Comparison of ENCODE assay signal across 20 cellular contexts in genomic region chr11:27904358-27905055, GRCh38.
A peak's percentile ranks its signal among the peaks of the same experiment; 100 is the strongest.
DNase-seq lines count a peak whose midpoint lies in the region; ATAC-seq and TF ChIP-seq lines count a peak whose summit lies in the region.
"Had no signal": no experiment of that assay in that cellular context is flagged by ENCODE, and none has a peak within 500 bp of the region (broad histone marks: within the 10 kb centered on the region; RNA-seq: fewer than 3 reads in every experiment).

No MANE protein-coding gene starts in this region.

- H2BK5ac ChIP-seq in IMR-90 (ENCODE audit: low read depth, low read length, poor library complexity, severe bottlenecking), result peak overlapping the region; percentile 59

- in situ Hi-C loops in IMR-90 (cut with MboI; ENCODE audit: low sequenced_read_pairs) (no loop called here), astrocyte of the spinal cord (cut with HindIII; ENCODE audit: low sequenced_read_pairs) (no loop called here)

- H2AK5ac ChIP-seq in IMR-90 (ENCODE audit: low read depth, low read length), result peak overlapping the region; percentile 52; the same call in 1 of the 2 replicates

- H4K8ac ChIP-seq in IMR-90 (ENCODE audit: low read depth in 2 of 2, low read length in 2 of 2), result peak overlapping the region; percentile 28 to 69; a peak in 2 of 4 replicates

- dilution Hi-C loops in IMR-90 (cut with HindIII; ENCODE audit: low sequenced_read_pairs, unreplicated experiment), result no loop called here

- H2BK20ac ChIP-seq in IMR-90 (ENCODE audit: low read depth, low read length), result peak overlapping the region; percentile 83

- peak overlapping the region; percentile 72 for H3K4ac ChIP-seq in IMR-90 (ENCODE audit: low read depth, low read length)

- H2AK9ac ChIP-seq in IMR-90 (replicated peaks; ENCODE audit: low read depth, low read length, poor library complexity), result no peak overlapping the region

- H3K9me1 ChIP-seq in IMR-90 (ENCODE audit: insufficient read depth, low read length), result 0 out of 2 replicates have a peak, but pooled peaks cover 7% of the 10 kb centered on the region

- TF ChIP-seq CTCF in IMR-90 (conservative IDR thresholded peaks at IDR 0.05; ENCODE audit: low read depth, low read length) (no peak), astrocyte of the spinal cord (IDR thresholded peaks at IDR 0.05; ENCODE audit: low read depth, low read length) (no peak)

- H2BK15ac ChIP-seq in IMR-90 (ENCODE audit: low read depth, low read length), result peak overlapping the region; percentile 77; the same call in 2 of the 3 replicates

- H3K14ac ChIP-seq in IMR-90 (replicated peaks; ENCODE audit: low read depth, low read length), result peak overlapping the region; percentile 61

- whole genome bisulfite sequencing in IMR-90 (ENCODE audit: extremely low coverage in 2 of 2, insufficient read length in 1 of 2), 2 experiments, result 80% methylated on average over 1 of the region's 3 CpGs; no CpG with 5 or more reads in 1 of the 2 experiments

- no peak for TF ChIP-seq POLR2A in IMR-90 (IDR thresholded peaks at IDR 0.05; ENCODE audit: low read depth, low read length)

- no peaks in the 10 kb centered on the region for H3K9me3 ChIP-seq in IMR-90 (ENCODE audit: control insufficient read depth, insufficient read depth, low read length)
- H3K9me3 ChIP-seq: BE2C, mucosa of descending colon, Peyer's patch, testis had no signal

- ATAC-seq in IMR-90 (ENCODE audit: low read depth) (peak; percentile 86), GM18502 (IDR thresholded peaks at IDR 0.05; ENCODE audit: poor library complexity, unreplicated experiment) (no peak), GM18907 (IDR thresholded peaks at IDR 0.05; ENCODE audit: unreplicated experiment) (no peak)
- ATAC-seq: activated naive CD8-positive, alpha-beta T cell treated with anti-CD3 and anti-CD28 coated beads, Interleukin-2, amount 50 U/mL, for 24 hours; mucosa of descending colon had no signal

- H3K56ac ChIP-seq in IMR-90 (ENCODE audit: extremely low read depth, insufficient read depth, low read length), result peak overlapping the region; percentile 28; the same call in 1 of the 2 replicates

- H4K20me1 ChIP-seq in IMR-90 (ENCODE audit: insufficient read depth, low read length), result no peaks in the 10 kb centered on the region

- peak overlapping the region; percentile 60 for H2AFZ ChIP-seq in IMR-90 (replicated peaks; ENCODE audit: low read length, poor library complexity)
- H2AFZ ChIP-seq: parathyroid adenoma had no signal

- H3K79me1 ChIP-seq in IMR-90 (ENCODE audit: low read depth in 1 of 2, low read length in 2 of 2), result no peaks in the 10 kb centered on the region

- no peak overlapping the region; the same call in 1 of the 2 replicates for H3K27ac ChIP-seq in IMR-90 (ENCODE audit: insufficient read depth, low read length)
- H3K27ac ChIP-seq: KMS-11, parathyroid adenoma, Peyer's patch, testis had no signal

- intact Hi-C loops in IMR-90 (cut with micrococcal nuclease), result no loop called here

- CTCF ChIA-PET in IMR-90 (lab: Yijun Ruan, JAX), result no interaction called here

- H3K4me2 ChIP-seq in IMR-90 (ENCODE audit: low read depth, low read length), result no peak overlapping the region
- H3K4me2 ChIP-seq: KMS-11 had no signal

- H3K4me1 ChIP-seq in IMR-90 (ENCODE audit: control insufficient read depth, insufficient read depth, low read length), result peaks cover 10% of the 10 kb centered on the region
- H3K4me1 ChIP-seq: BE2C, parathyroid adenoma, Peyer's patch, testis had no signal

- no peaks in the 10 kb centered on the region for H3K27me3 ChIP-seq in IMR-90 (ENCODE audit: control insufficient read depth, insufficient read depth, low read length)
- H3K27me3 ChIP-seq: BE2C, Peyer's patch, testis had no signal

- H3K18ac ChIP-seq in IMR-90 (ENCODE audit: low read depth, low read length), result peak overlapping the region; percentile 79; the same call in 1 of the 2 replicates

- no peak for TF ChIP-seq RAD21 in IMR-90 (IDR thresholded peaks at IDR 0.05; ENCODE audit: low read length)

- no peak overlapping the region for H4K5ac ChIP-seq in IMR-90 (ENCODE audit: low read depth, low read length)

- H3K9ac ChIP-seq in IMR-90 (ENCODE audit: low read depth, low read length), result no peak overlapping the region
- H3K9ac ChIP-seq: KMS-11, parathyroid adenoma had no signal

- POLR2A ChIA-PET in IMR-90 (lab: Charles Lee; ENCODE audit: unreplicated experiment), result no interaction called here

- H2BK120ac ChIP-seq in IMR-90 (ENCODE audit: low read depth, low read length), result peak overlapping the region; percentile 83

- peak overlapping the region; percentile 53 for H4K91ac ChIP-seq in IMR-90 (ENCODE audit: insufficient read depth, low read depth, low read length)

- DNase-seq in AG20443 (ENCODE audit: low spot score) (peak; percentile 66), IMR-90 (peak; percentile 76), astrocyte of the spinal cord (ENCODE audit: low read depth, low spot score) (peak; percentile 82), kidney tubule cell (ENCODE audit: low spot score) (peak; percentile 74), globus pallidus (ENCODE audit: low spot score) (no peak)
- DNase-seq in activated CD4-positive, CD25-positive, alpha-beta regulatory T cell (lab: John Stamatoyannopoulos, UW), result no peak
- DNase-seq: activated CD4-positive, alpha-beta T cell treated with anti-CD3 and anti-CD28 coated beads for 4 hours; activated naive CD8-positive, alpha-beta T cell treated with anti-CD3 and anti-CD28 coated beads, Interleukin-2, amount 50 U/mL, for 24 hours; activated T-cell treated with anti-CD3 and anti-CD28 coated beads, Interleukin-2, amount 50 U/mL, for 24 hours; BE2C; DMS53; mucosa of descending colon; NCI-H1694 treated with DMSO at 0.1 percent for 48 hours; NCI-H526 treated with DMSO at 0.1 percent for 48 hours; Peyer's patch; testis had no signal

- no peaks in the 10 kb centered on the region for H3K36me3 ChIP-seq in IMR-90 (ENCODE audit: control insufficient read depth, insufficient read depth, low read length)
- H3K36me3 ChIP-seq: BE2C, Peyer's patch had no signal

- BruUV-seq in IMR-90 (replicated peaks; lab: Mats Ljungman, UMichigan), result no TSS peak

- peak overlapping the region; percentile 39; the same call in 1 of the 2 replicates for H3K23ac ChIP-seq in IMR-90 (ENCODE audit: low read depth, low read length)

- H3K4me3 ChIP-seq in IMR-90 (ENCODE audit: insufficient read depth, low read depth, low read length), result no peak overlapping the region
- no peak overlapping the region for H3K4me3 ChIP-seq in astrocyte of the spinal cord (ENCODE audit: low read depth, low read length)
- H3K4me3 ChIP-seq: mucosa of descending colon, Peyer's patch, testis had no signal

TF ChIP-seq in IMR-90, 13 proteins besides CTCF, POLR2A, EP300 and RAD21:
- no peak for TF ChIP-seq ELK1 (IDR thresholded peaks at IDR 0.05; ENCODE audit: borderline replicate concordance, low read depth, low read length)
- no peak for TF ChIP-seq RFX5 (IDR thresholded peaks at IDR 0.05; ENCODE audit: low read depth, low read length)
- TF ChIP-seq BHLHE40 (IDR thresholded peaks at IDR 0.05; ENCODE audit: low read depth, low read length), result no peak
- TF ChIP-seq MXI1 (IDR thresholded peaks at IDR 0.05; ENCODE audit: borderline replicate concordance, low read depth, low read length), result no peak
- no peak for TF ChIP-seq CHD1 (IDR thresholded peaks at IDR 0.05; ENCODE audit: low read depth, low read length)
- TF ChIP-seq MAZ (IDR thresholded peaks at IDR 0.05; ENCODE audit: borderline replicate concordance, low read depth, low read length), result no peak
- TF ChIP-seq MAFK (IDR thresholded peaks at IDR 0.05; ENCODE audit: low read depth, low read length), result no peak
- TF ChIP-seq FOS (IDR thresholded peaks at IDR 0.05; ENCODE audit: low read depth, low read length), result no peak; the same call in 1 of the 2 replicates

Comparison
In these comparisons a context has a peak if more than half of its experiments do, and no peak if none do; other contexts are left out.
1. DNase-seq: peak in AG20443 (single experiment), IMR-90 (single experiment), astrocyte of the spinal cord (single experiment) and kidney tubule cell (single experiment); none in globus pallidus (single experiment) and activated CD4-positive, CD25-positive, alpha-beta regulatory T cell (0 of 4).